8 cellular contexts compared by ENCODE assay signal in the genomic region with DNA sequence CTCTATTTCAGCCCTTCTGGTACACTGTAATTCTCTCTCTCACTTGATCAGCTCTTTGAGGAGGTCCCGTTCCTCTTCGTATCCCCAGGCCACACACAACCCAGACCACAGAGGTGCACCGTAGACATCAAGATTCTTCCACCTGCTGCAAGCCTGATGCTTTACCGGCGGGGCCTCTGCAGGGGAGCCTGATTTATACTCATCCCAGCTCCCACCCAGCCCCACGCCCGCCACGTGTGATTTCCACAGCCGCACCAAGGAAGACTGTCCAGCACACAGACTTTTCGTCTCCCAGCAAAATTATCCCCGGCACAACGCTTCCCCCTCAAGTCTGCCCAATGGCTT. TPM values are rescaled to one million over a fixed set of nuclear protein-coding genes. Genes with fewer than 3 reads are reported as not detected.
DNase-seq lines count a peak whose midpoint lies in the region; ATAC-seq and TF ChIP-seq lines count a peak whose summit lies in the region.

No MANE protein-coding gene starts in this region.

- peak overlapping the region; percentile 58 for H3K9ac ChIP-seq in stomach smooth muscle (ENCODE audit: low read length in 2 of 2)

- no peak for DNase-seq in stimulated activated naive CD8-positive, alpha-beta T cell treated with anti-CD3 and anti-CD28 coated beads, Interleukin-15, Interleukin-2, amounts not matched to agents 100 U/mL and 50 U/mL, for 24 hours
- DNase-seq in HL-60 (ENCODE audit: low read depth in 1 of 2, low spot score in 1 of 2) (no peak), astrocyte of the cerebellum (ENCODE audit: low read depth) (no peak), left lobe of liver (ENCODE audit: low spot score) (no peak), T1000 (lab: John Stamatoyannopoulos, UW) (no peak)

- H3K4me3 Mint-ChIP-seq in stimulated activated naive CD8-positive, alpha-beta T cell treated with anti-CD3 and anti-CD28 coated beads, Interleukin-15, Interleukin-2, amounts not matched to agents 100 ng/mL and 50 ng/mL, for 24 hours = peak overlapping the region; percentile 96

- no peaks in the 10 kb centered on the region for H3K36me3 ChIP-seq in stomach smooth muscle (ENCODE audit: control insufficient read depth in 2 of 2, insufficient read depth in 2 of 2, low read length in 2 of 2)

- H3K27me3 Mint-ChIP-seq in stimulated activated naive CD8-positive, alpha-beta T cell treated with anti-CD3 and anti-CD28 coated beads, Interleukin-15, Interleukin-2, amounts not matched to agents 100 ng/mL and 50 ng/mL, for 24 hours = no peaks in the 10 kb centered on the region

- H3K27ac ChIP-seq in HL-60 (replicated peaks) (peak overlapping the region; percentile 49; the same call in 1 of the 2 replicates), stomach smooth muscle (ENCODE audit: low read length) (no peak overlapping the region)

- peaks cover 31% of the 10 kb centered on the region for H3K4me1 Mint-ChIP-seq in stimulated activated naive CD8-positive, alpha-beta T cell treated with anti-CD3 and anti-CD28 coated beads, Interleukin-15, Interleukin-2, amounts not matched to agents 100 ng/mL and 50 ng/mL, for 24 hours (ENCODE audit: low read depth)

- no peaks in the 10 kb centered on the region for H3K9me3 Mint-ChIP-seq in stimulated activated naive CD8-positive, alpha-beta T cell treated with anti-CD3 and anti-CD28 coated beads, Interleukin-15, Interleukin-2, amounts not matched to agents 100 ng/mL and 50 ng/mL, for 24 hours

- H3K4me3 ChIP-seq in HL-60 (replicated peaks; ENCODE audit: insufficient read depth, low read length) (peak overlapping the region; percentile 97), astrocyte of the cerebellum (ENCODE audit: low read depth, low read length) (peak overlapping the region; percentile 81), stomach smooth muscle (ENCODE audit: low read length in 2 of 2) (peak overlapping the region; percentile 84 to 92)

- H3K27me3 ChIP-seq in HL-60 (ENCODE audit: insufficient read depth, poor library complexity, severe bottlenecking) (no peaks in the 10 kb centered on the region), stomach smooth muscle (ENCODE audit: control insufficient read depth in 1 of 2, insufficient read depth in 2 of 2, low read length in 2 of 2) (no peaks in the 10 kb centered on the region)

- H3K27ac Mint-ChIP-seq in stimulated activated naive CD8-positive, alpha-beta T cell treated with anti-CD3 and anti-CD28 coated beads, Interleukin-15, Interleukin-2, amounts not matched to agents 100 ng/mL and 50 ng/mL, for 24 hours = peak overlapping the region; percentile 90

- in situ Hi-C loops in astrocyte of the cerebellum (cut with HindIII; ENCODE audit: low sequenced_read_pairs) = no loop called here

- no peaks in the 10 kb centered on the region for H3K9me3 ChIP-seq in stomach smooth muscle (ENCODE audit: control insufficient read depth in 2 of 2, low read length in 2 of 2)

- no peak for ATAC-seq in stimulated activated naive CD8-positive, alpha-beta T cell treated with anti-CD3 and anti-CD28 coated beads, Interleukin-15, Interleukin-2, amounts not matched to agents 100 U/mL and 50 U/mL, for 24 hours
- ATAC-seq in left lobe of liver (peak; percentile 4), HG03457 (IDR thresholded peaks at IDR 0.05; ENCODE audit: unreplicated experiment) (no peak)

- H3K36me3 Mint-ChIP-seq in stimulated activated naive CD8-positive, alpha-beta T cell treated with anti-CD3 and anti-CD28 coated beads, Interleukin-15, Interleukin-2, amounts not matched to agents 100 ng/mL and 50 ng/mL, for 24 hours (ENCODE audit: low read depth) = peaks cover 28% of the 10 kb centered on the region

- peaks cover 8% of the 10 kb centered on the region for H3K4me1 ChIP-seq in stomach smooth muscle (ENCODE audit: control insufficient read depth, insufficient read depth, low read length)

- TF ChIP-seq CTCF in HL-60 (IDR thresholded peaks at IDR 0.05; ENCODE audit: insufficient read depth, low read length) (no peak), astrocyte of the cerebellum (IDR thresholded peaks at IDR 0.05; ENCODE audit: low read depth, low read length, missing control alignments) (no peak)

RNA-seq across cellular contexts. Expression of gene SMYD3, which starts 0.7 kb away (rescaled TPM):
- total RNA-seq in left lobe of liver = 6.7 TPM

RNA-seq across cellular contexts. Expression of gene TFB2M, which starts 59.6 kb away (rescaled TPM):
- total RNA-seq in left lobe of liver = 14.1 TPM

RNA-seq across cellular contexts. Expression of gene CNST, which starts 59.8 kb away (rescaled TPM):
- total RNA-seq in left lobe of liver = 16.5 TPM
